9 cellular contexts compared by ENCODE assay signal in genomic region chr6:169212436-169212835, GRCh38. TPM values are rescaled to one million over a fixed set of nuclear protein-coding genes. Genes with fewer than 3 reads are reported as not detected.
DNase-seq lines count a peak whose midpoint lies in the region; ATAC-seq and TF ChIP-seq lines count a peak whose summit lies in the region.
"Had no signal": no experiment of that assay in that cellular context is flagged by ENCODE, and none has a peak within 500 bp of the region (broad histone marks: within the 10 kb centered on the region; RNA-seq: fewer than 3 reads in every experiment).

No MANE protein-coding gene starts in this region.

- H3K4me3 ChIP-seq in tibial nerve, result peak overlapping the region in 3 of 4 donors; percentile 24 to 48 (median 38)

- TF ChIP-seq EP300 in tibial nerve (IDR thresholded peaks at IDR 0.05), result no peak

- no peak for TF ChIP-seq CTCF in tibial nerve (IDR thresholded peaks at IDR 0.05)

- DNase-seq in activated naive CD8-positive, alpha-beta T cell treated with anti-CD3 and anti-CD28 coated beads, Interleukin-2, amount 50 U/mL, for 24 hours, result no peak
- DNase-seq in inferior parietal cortex (ENCODE audit: extremely low spot score) (peak; percentile 15), tibial nerve (ENCODE audit: low spot score in 2 of 2) (no peak), NCI-H146 treated with DMSO at 0.1 percent for 48 hours (lab: John Stamatoyannopoulos, UW; ENCODE audit: unreplicated experiment) (no peak), NCI-H1417 treated with DMSO at 0.1 percent for 48 hours (lab: John Stamatoyannopoulos, UW) (no peak)
- no peak for DNase-seq in activated effector memory CD4-positive, alpha-beta T cell treated with anti-CD3 and anti-CD28 coated beads, Interleukin-2, amount 50 U/mL, for 16 hours

- no peak for TF ChIP-seq POLR2A in tibial nerve (IDR thresholded peaks at IDR 0.05)

- H3K4me3 Mint-ChIP-seq in activated naive CD8-positive, alpha-beta T cell, result peak overlapping the region; percentile 54
- no peak overlapping the region for H3K4me3 Mint-ChIP-seq in activated naive CD8-positive, alpha-beta T cell treated with anti-CD3 and anti-CD28 coated beads, Interleukin-2, amount 50 U/mL, for 24 hours
- H3K4me3 Mint-ChIP-seq in activated T-helper 17 cell treated with anti-CD3 and anti-CD28 coated beads, Interleukin-2, amount 50 U/mL, for 72 hours, result peak overlapping the region; percentile 15

- peaks cover 0 to 11% (median under 1%) of the 10 kb centered on the region in 4 donors for H3K9me3 ChIP-seq in tibial nerve

- peaks cover 10% of the 10 kb centered on the region for H3K4me1 Mint-ChIP-seq in activated naive CD8-positive, alpha-beta T cell (ENCODE audit: low read depth)
- peaks cover 12% of the 10 kb centered on the region for H3K4me1 Mint-ChIP-seq in activated naive CD8-positive, alpha-beta T cell treated with anti-CD3 and anti-CD28 coated beads, Interleukin-2, amount 50 U/mL, for 24 hours
- H3K4me1 Mint-ChIP-seq in activated T-helper 17 cell treated with anti-CD3 and anti-CD28 coated beads, Interleukin-2, amount 50 U/mL, for 72 hours, result peaks cover 9% of the 10 kb centered on the region

- H3K4me1 ChIP-seq in tibial nerve, result peaks cover 0 to 45% (median 22%) of the 10 kb centered on the region in 4 donors

- H3K36me3 ChIP-seq in tibial nerve, result peaks cover 0 to 10% (median 0%) of the 10 kb centered on the region in 3 donors
- H3K36me3 ChIP-seq: BLaER1 treated with 17β-estradiol and CSF1 and Interleukin-3, amounts not matched to agents 10 nM and 100 nM had no signal

- H3K27ac Mint-ChIP-seq in activated naive CD8-positive, alpha-beta T cell, result no peak overlapping the region
- no peak overlapping the region for H3K27ac Mint-ChIP-seq in activated naive CD8-positive, alpha-beta T cell treated with anti-CD3 and anti-CD28 coated beads, Interleukin-2, amount 50 U/mL, for 24 hours
- H3K27ac Mint-ChIP-seq in activated T-helper 17 cell treated with anti-CD3 and anti-CD28 coated beads, Interleukin-2, amount 50 U/mL, for 72 hours, result no peak overlapping the region

- peaks cover 20% of the 10 kb centered on the region for H3K36me3 Mint-ChIP-seq in activated naive CD8-positive, alpha-beta T cell
- H3K36me3 Mint-ChIP-seq in activated naive CD8-positive, alpha-beta T cell treated with anti-CD3 and anti-CD28 coated beads, Interleukin-2, amount 50 U/mL, for 24 hours (ENCODE audit: low read depth), result peaks cover 6% of the 10 kb centered on the region
- H3K36me3 Mint-ChIP-seq in activated T-helper 17 cell treated with anti-CD3 and anti-CD28 coated beads, Interleukin-2, amount 50 U/mL, for 72 hours (ENCODE audit: low read depth), result no peaks in the 10 kb centered on the region

- peaks cover 12% of the 10 kb centered on the region for H3K9me3 Mint-ChIP-seq in activated naive CD8-positive, alpha-beta T cell (ENCODE audit: low read depth)
- peaks cover 25% of the 10 kb centered on the region for H3K9me3 Mint-ChIP-seq in activated naive CD8-positive, alpha-beta T cell treated with anti-CD3 and anti-CD28 coated beads, Interleukin-2, amount 50 U/mL, for 24 hours
- peaks cover 8% of the 10 kb centered on the region for H3K9me3 Mint-ChIP-seq in activated T-helper 17 cell treated with anti-CD3 and anti-CD28 coated beads, Interleukin-2, amount 50 U/mL, for 72 hours

- H3K27me3 ChIP-seq in tibial nerve, result no peaks in the 10 kb centered on the region
- H3K27me3 ChIP-seq: BLaER1 treated with 17β-estradiol and CSF1 and Interleukin-3, amounts not matched to agents 10 nM and 100 nM had no signal

- no peaks in the 10 kb centered on the region for H3K27me3 Mint-ChIP-seq in activated naive CD8-positive, alpha-beta T cell
- H3K27me3 Mint-ChIP-seq in activated naive CD8-positive, alpha-beta T cell treated with anti-CD3 and anti-CD28 coated beads, Interleukin-2, amount 50 U/mL, for 24 hours, result no peaks in the 10 kb centered on the region
- no peaks in the 10 kb centered on the region for H3K27me3 Mint-ChIP-seq in activated T-helper 17 cell treated with anti-CD3 and anti-CD28 coated beads, Interleukin-2, amount 50 U/mL, for 72 hours

- peak overlapping the region in 3 of 4 donors; percentile 87 to 98 (median 95) for H3K27ac ChIP-seq in tibial nerve

- ATAC-seq in activated naive CD8-positive, alpha-beta T cell treated with anti-CD3 and anti-CD28 coated beads, Interleukin-2, amount 50 U/mL, for 24 hours, result no peak
- no peak for ATAC-seq in activated T-helper 17 cell treated with anti-CD3 and anti-CD28 coated beads, Interleukin-2, amount 50 U/mL, for 72 hours (replicated peaks)

- WGBS in tibial nerve, 2 donors, result 32% methylated on average over 5 of the region's 5 CpGs

RNA-seq across cellular contexts. Expression of gene THBS2, which starts 41.2 kb away (rescaled TPM):
- not detected for total RNA-seq in activated T-helper 17 cell treated with anti-CD3 and anti-CD28 coated beads, Interleukin-2, amount 50 U/mL, for 72 hours
- total RNA-seq in tibial nerve, result 100 to 1,000 TPM in 2 of 4 donors, 10 to 100 TPM in 2; 39.5 to 107 (median 82.7) TPM

Comparison
In these comparisons a context has a peak if more than half of its experiments do, and no peak if none do; other contexts are left out.
1. RNA of gene THBS2, which starts 41.2 kb away (total RNA-seq): 39.5 to 107 TPM in tibial nerve; not detected in activated T-helper 17 cell treated with anti-CD3 and anti-CD28 coated beads, Interleukin-2, amount 50 U/mL, for 72 hours; every median in the first group is over 10 times any median in the second.